In the genomic region with DNA sequence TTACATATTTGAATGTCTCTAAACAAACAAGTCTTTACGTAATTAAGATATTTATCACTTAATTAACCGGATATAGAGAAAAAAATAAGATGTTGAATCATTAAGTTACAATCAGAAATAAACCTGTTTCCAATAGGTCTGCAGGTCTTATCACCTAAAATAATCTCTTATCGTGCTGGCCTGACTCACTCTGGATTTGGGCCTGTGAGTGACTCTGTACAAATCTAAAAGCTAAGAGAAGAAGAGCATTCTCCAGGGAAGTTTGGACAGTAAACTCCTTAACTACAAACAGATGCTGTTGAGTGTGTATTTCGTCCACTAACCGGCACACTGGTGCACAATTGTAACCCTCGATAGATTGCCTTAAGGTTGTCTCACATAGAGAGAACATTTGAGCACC, we compare ENCODE assay signal across 19 cellular contexts. TPM values are rescaled to one million over a fixed set of nuclear protein-coding genes. Genes with fewer than 3 reads are reported as not detected.
A peak's percentile ranks its signal among the peaks of the same experiment; 100 is the strongest.
DNase-seq lines count a peak whose midpoint lies in the region; ATAC-seq, FAIRE-seq and TF ChIP-seq lines count a peak whose summit lies in the region.
"Had no signal": no experiment of that assay in that cellular context is flagged by ENCODE, and none has a peak within 500 bp of the region (broad histone marks: within the 10 kb centered on the region; RNA-seq: fewer than 3 reads in every experiment).

No MANE protein-coding gene starts in this region.

- H3K27ac ChIP-seq in K562 (ENCODE audit: extremely low read depth, low read depth, low read length) (no peak overlapping the region), endodermal cell (ENCODE audit: low read depth, low read length) (no peak overlapping the region)
- H3K27ac ChIP-seq: Peyer's patch had no signal

- H3K4me3 Mint-ChIP-seq in mesothelial cell of epicardium (no peak overlapping the region), endodermal cell (no peak overlapping the region)
- H3K4me3 Mint-ChIP-seq: CD8-positive, alpha-beta T cell had no signal

- H3K4me3 ChIP-seq in K562, result no peak overlapping the region
- H3K4me3 ChIP-seq in endodermal cell (ENCODE audit: low read length), result no peak overlapping the region
- H3K4me3 ChIP-seq: Peyer's patch had no signal

- H3K27me3 Mint-ChIP-seq in mesothelial cell of epicardium (ENCODE audit: low read depth) (no peaks in the 10 kb centered on the region), endodermal cell (ENCODE audit: insufficient read depth) (no peaks in the 10 kb centered on the region)

- no peak for TF ChIP-seq POLR2A in K562 (conservative IDR thresholded peaks at IDR 0.05)

- TF ChIP-seq RAD21 in K562 (CRISPR knock-in tag; conservative IDR thresholded peaks at IDR 0.05 in 1 of 2, IDR thresholded peaks at IDR 0.05 in 1 of 2), result no peak

- H3K9me3 Mint-ChIP-seq in mesothelial cell of epicardium (no peaks in the 10 kb centered on the region), endodermal cell (no peaks in the 10 kb centered on the region)
- H3K9me3 Mint-ChIP-seq: CD8-positive, alpha-beta T cell had no signal

- FAIRE-seq in K562 (lab: Jason Lieb, UNC), result no peak
- FAIRE-seq: H1 had no signal

- H3K27me3 ChIP-seq in K562 (ENCODE audit: control insufficient read depth in 2 of 2, insufficient read depth in 2 of 2, low read length in 2 of 2) (no peaks in the 10 kb centered on the region), endodermal cell (ENCODE audit: control insufficient read depth, insufficient read depth, low read length, poor library complexity, severe bottlenecking) (no peaks in the 10 kb centered on the region)
- H3K27me3 ChIP-seq: BE2C, Peyer's patch had no signal

- TF ChIP-seq CTCF in AG09319 (IDR thresholded peaks at IDR 0.05; ENCODE audit: low read depth, low read length) (no peak), K562 (IDR thresholded peaks at IDR 0.05 in 2 of 3, conservative IDR thresholded peaks at IDR 0.05 in 1 of 3; ENCODE audit: insufficient read depth in 2 of 3, low read depth in 1 of 3, low read length in 3 of 3) (no peak), mesothelial cell of epicardium (IDR thresholded peaks at IDR 0.05; ENCODE audit: unreplicated experiment) (no peak), endodermal cell (conservative IDR thresholded peaks at IDR 0.05) (no peak)

- H3K36me3 Mint-ChIP-seq in mesothelial cell of epicardium (peaks cover 51% of the 10 kb centered on the region), endodermal cell (ENCODE audit: low read depth) (peaks cover 69% of the 10 kb centered on the region)

- no TSS peak for BruUV-seq in K562 (replicated peaks; lab: Mats Ljungman, UMichigan)

- H4K20me1 ChIP-seq in K562 (replicated peaks; ENCODE audit: control insufficient read depth, insufficient read depth, low read length), result no peaks in the 10 kb centered on the region

- DNase-seq in AG09319 (ENCODE audit: extremely low read depth, low read depth) (peak; percentile 14), GM04504 (ENCODE audit: low read depth) (peak; percentile 64), K562 (ENCODE audit: extremely low read depth in 1 of 4, low spot score in 3 of 4) (no peak), mesothelial cell of epicardium (ENCODE audit: low spot score in 2 of 2, unreplicated experiment in 2 of 2) (no peak), NCI-H2081 (lab: John Stamatoyannopoulos, UW) (no peak), endodermal cell (no peak)
- DNase-seq: BE2C; CD8-positive, alpha-beta T cell; DMS79 treated with DMSO at 0.1 percent for 48 hours; GDM1; NCI-H1048; NCI-H2107; NCI-H2227 treated with DMSO at 0.1 percent for 48 hours; NCI-H524 treated with DMSO at 0.1 percent for 48 hours; Peyer's patch had no signal

- no peaks in the 10 kb centered on the region for H3K9me3 ChIP-seq in K562 (replicated peaks; ENCODE audit: control insufficient read depth, insufficient read depth, low read depth, low read length)
- no peaks in the 10 kb centered on the region for H3K9me3 ChIP-seq in endodermal cell (ENCODE audit: control insufficient read depth, low read length)
- H3K9me3 ChIP-seq: BE2C, Peyer's patch had no signal

- WGBS in K562 (ENCODE audit: insufficient coverage, low coverage, missing lambda C conversion rate), result 69% methylated on average over 6 of the region's 6 CpGs
- 91 to 100% methylated on average over 3 to 5 of the region's 6 CpGs for WGBS in endodermal cell (ENCODE audit: insufficient coverage in 1 of 2, insufficient read length in 1 of 2), 2 experiments

- no peak overlapping the region for H2AFZ ChIP-seq in K562 (ENCODE audit: low read depth, low read length)

- H3K4me1 Mint-ChIP-seq in mesothelial cell of epicardium (no peaks in the 10 kb centered on the region), endodermal cell (no peaks in the 10 kb centered on the region)

- peaks cover 78% of the 10 kb centered on the region for H3K36me3 ChIP-seq in K562 (ENCODE audit: control insufficient read depth, insufficient read depth, low read length)
- peaks cover 59% of the 10 kb centered on the region for H3K36me3 ChIP-seq in endodermal cell (ENCODE audit: control insufficient read depth, insufficient read depth, low read length)
- H3K36me3 ChIP-seq: BE2C had no signal

- no peak overlapping the region for H3K4me2 ChIP-seq in K562 (ENCODE audit: insufficient read depth, low read length)

- H3K4me1 ChIP-seq in K562 (replicated peaks in 1 of 2; ENCODE audit: control insufficient read depth in 2 of 2, insufficient read depth in 2 of 2, low read length in 2 of 2), result peaks cover 0 to 3% of the 10 kb centered on the region in 2 experiments; a peak in 1 of 5 replicates
- no peaks in the 10 kb centered on the region for H3K4me1 ChIP-seq in endodermal cell (ENCODE audit: control insufficient read depth, insufficient read depth, low read length)
- H3K4me1 ChIP-seq: BE2C, Peyer's patch had no signal

- H3K9ac ChIP-seq in K562 (ENCODE audit: insufficient read depth in 1 of 2, low read depth in 2 of 2, low read length in 2 of 2), result no peak overlapping the region
- H3K9ac ChIP-seq in endodermal cell (ENCODE audit: extremely low read depth, low read length, poor library complexity, severe bottlenecking), result no peak overlapping the region

- ATAC-seq in K562, result no peak
- ATAC-seq in HG02840 (IDR thresholded peaks at IDR 0.05; ENCODE audit: low FRiP score, unreplicated experiment), result no peak
- ATAC-seq: CD8-positive, alpha-beta T cell; Right ventricle myocardium inferior had no signal

- CTCF ChIA-PET in K562 (lab: Yijun Ruan, JAX; ENCODE audit: low intra/inter-chr PET ratio), result no interaction called here

- peak overlapping the region; percentile 13 for H3K27ac Mint-ChIP-seq in mesothelial cell of epicardium
- H3K27ac Mint-ChIP-seq in endodermal cell, result no peak overlapping the region
- H3K27ac Mint-ChIP-seq: CD8-positive, alpha-beta T cell had no signal

- H3K79me2 ChIP-seq in K562 (ENCODE audit: control insufficient read depth, insufficient read depth, low read length), result no peaks in the 10 kb centered on the region

- in situ Hi-C loops in K562 (cut with MboI), result no loop called here

- TF ChIP-seq EP300 in K562 (IDR thresholded peaks at IDR 0.05; ENCODE audit: low read length), result no peak

- no peaks in the 10 kb centered on the region for H3K9me1 ChIP-seq in K562 (ENCODE audit: control insufficient read depth, insufficient read depth, low read length)

- intact Hi-C loops in K562 (cut with micrococcal nuclease), result no loop called here

- POLR2A ChIA-PET in K562 (lab: Yijun Ruan, JAX), result interaction anchor here (0.7 to 1.1 kb wide), 2 partner anchors 18 to 38 kb away, joined by 3 read pairs; no protein-coding TSS in a partner anchor

RNA-seq across cellular contexts. Expression of gene CEP104, which starts 25.3 kb away (rescaled TPM):
- total RNA-seq in K562 (2011; cell fraction: chromatin; rRNA removed; ENCODE audit: low replicate concordance), result 114 and 157 TPM in 2 replicates
- total RNA-seq in K562 (2011; cell fraction: nucleolus; rRNA removed), result 43.7 and 47.9 TPM in 2 replicates
- total RNA-seq in K562 (2011; cell fraction: nucleoplasm; rRNA removed), result 54.4 and 64.5 TPM in 2 replicates
- total RNA-seq in K562 (2014; rRNA removed), result 42.7 and 54.9 TPM in 2 replicates
- total RNA-seq in K562 (2014; rRNA removed; fragmentation: Illumina TruSeq; extraction: Trizol), result 22.3 and 31.9 TPM in 2 replicates
- 23.7 and 25.0 TPM in 2 replicates for total RNA-seq in K562 (2015; rRNA removed; fragmentation: Illumina TruSeq; extraction: Trizol)
- total RNA-seq in K562 (2021), result 63.4 and 77.7 TPM in 2 replicates
- 42.6 and 45.1 TPM in 2 replicates for polyA plus RNA-seq in K562 (2011; rRNA removed)
- polyA plus RNA-seq in K562 (2011; cell fraction: cytosol; rRNA removed), result 27.4 and 28.4 TPM in 2 replicates
- 66.0 and 75.9 TPM in 2 replicates for polyA plus RNA-seq in K562 (2011; cell fraction: nucleus; rRNA removed)
- 27.8 and 44.0 TPM in 2 replicates for polyA plus RNA-seq in K562 (2012)
- polyA plus RNA-seq in K562 (2014; fragmentation: Illumina TruSeq; extraction: Trizol), result 44.1 and 53.6 TPM in 2 replicates
- polyA plus RNA-seq in K562 (2014; fragmentation: Nextera tagmentation; extraction: Ambion mirVana), result 10 to 100 TPM; 11.2 to 13.4 TPM
- 30.4 and 43.1 TPM in 2 replicates for polyA plus RNA-seq in K562 (2014; rRNA removed)
- 59.0 and 86.7 TPM in 2 replicates for polyA minus RNA-seq in K562 (2011; rRNA and poly(A)+ RNA removed)
- polyA minus RNA-seq in K562 (2011; cell fraction: cytosol; rRNA and poly(A)+ RNA removed), result 31.8 and 39.8 TPM in 2 replicates
- 19.0 and 44.4 TPM in 2 replicates for polyA minus RNA-seq in K562 (2011; cell fraction: nucleus; rRNA and poly(A)+ RNA removed)
- total RNA-seq in mesothelial cell of epicardium, result 32.2 to 37.0 TPM (median 35.2 TPM) in 3 replicates
- total RNA-seq in endodermal cell, result 10 to 100 TPM; 34.2 to 47.5 TPM
- polyA plus RNA-seq in endodermal cell (2013, experiment 1 of 2), result 24.2 TPM
- 18.7 TPM for polyA plus RNA-seq in endodermal cell (2013, experiment 2 of 2)

RNA-seq across cellular contexts. Expression of gene DFFB, which starts 25.6 kb away (rescaled TPM):
- 23.2 and 32.8 TPM in 2 replicates for total RNA-seq in K562 (2011; cell fraction: chromatin; rRNA removed; ENCODE audit: low replicate concordance)
- total RNA-seq in K562 (2011; cell fraction: nucleolus; rRNA removed), result 22.2 and 24.7 TPM in 2 replicates
- total RNA-seq in K562 (2011; cell fraction: nucleoplasm; rRNA removed), result 20.0 and 24.7 TPM in 2 replicates
- total RNA-seq in K562 (2014; rRNA removed), result 10.0 and 15.1 TPM in 2 replicates
- 8.3 and 11.2 TPM in 2 replicates for total RNA-seq in K562 (2014; rRNA removed; fragmentation: Illumina TruSeq; extraction: Trizol)
- 11.4 and 11.5 TPM in 2 replicates for total RNA-seq in K562 (2015; rRNA removed; fragmentation: Illumina TruSeq; extraction: Trizol)
- total RNA-seq in K562 (2021), result 12.7 and 15.0 TPM in 2 replicates
- 13.5 and 14.3 TPM in 2 replicates for polyA plus RNA-seq in K562 (2011; rRNA removed)
- polyA plus RNA-seq in K562 (2011; cell fraction: cytosol; rRNA removed), result 15.9 and 16.9 TPM in 2 replicates
- polyA plus RNA-seq in K562 (2011; cell fraction: nucleus; rRNA removed), result 15.5 and 18.3 TPM in 2 replicates
- polyA plus RNA-seq in K562 (2012), result 6.4 and 8.6 TPM in 2 replicates
- polyA plus RNA-seq in K562 (2014; fragmentation: Illumina TruSeq; extraction: Trizol), result 10.9 and 12.7 TPM in 2 replicates
- 1 to 10 TPM; 2.3 to 6.6 TPM for polyA plus RNA-seq in K562 (2014; fragmentation: Nextera tagmentation; extraction: Ambion mirVana)
- polyA plus RNA-seq in K562 (2014; rRNA removed), result 15.8 and 20.0 TPM in 2 replicates
- 7.4 and 7.7 TPM in 2 replicates for polyA minus RNA-seq in K562 (2011; rRNA and poly(A)+ RNA removed)
- 6.8 and 12.6 TPM in 2 replicates for polyA minus RNA-seq in K562 (2011; cell fraction: cytosol; rRNA and poly(A)+ RNA removed)
- 8.2 and 10.7 TPM in 2 replicates for polyA minus RNA-seq in K562 (2011; cell fraction: nucleus; rRNA and poly(A)+ RNA removed)
- total RNA-seq in mesothelial cell of epicardium, result 10.7 to 11.0 TPM (median 10.9 TPM) in 3 replicates
- 1 to 10 TPM; 7.2 to 7.6 TPM for total RNA-seq in endodermal cell
- 6.5 TPM for polyA plus RNA-seq in endodermal cell (2013, experiment 1 of 2)
- 6.5 TPM for polyA plus RNA-seq in endodermal cell (2013, experiment 2 of 2)

RNA-seq across cellular contexts. Expression of gene LRRC47, which starts 35.4 kb away (rescaled TPM):
- total RNA-seq in K562 (2011; cell fraction: chromatin; rRNA removed; ENCODE audit: low replicate concordance), result 34.3 and 41.1 TPM in 2 replicates
- 26.5 and 28.3 TPM in 2 replicates for total RNA-seq in K562 (2011; cell fraction: nucleolus; rRNA removed)
- 21.3 and 26.0 TPM in 2 replicates for total RNA-seq in K562 (2011; cell fraction: nucleoplasm; rRNA removed)
- total RNA-seq in K562 (2014; rRNA removed) (44.3 and 45.5 TPM in 2 replicates), K562 (2014; rRNA removed; fragmentation: Illumina TruSeq; extraction: Trizol) (40.8 and 43.7 TPM in 2 replicates), K562 (2015; rRNA removed; fragmentation: Illumina TruSeq; extraction: Trizol) (33.5 and 35.1 TPM in 2 replicates), K562 (2021) (68.0 and 68.5 TPM in 2 replicates), mesothelial cell of epicardium (55.4 to 61.9 TPM (median 55.9 TPM) in 3 replicates), endodermal cell (10 to 100 TPM; 49.9 to 59.7 TPM)
- polyA plus RNA-seq in K562 (2011; rRNA removed) (34.2 and 45.2 TPM in 2 replicates), K562 (2014; fragmentation: Illumina TruSeq; extraction: Trizol) (36.6 and 48.7 TPM in 2 replicates), K562 (2014; fragmentation: Nextera tagmentation; extraction: Ambion mirVana) (1 to 10 TPM; 4.6 to 5.3 TPM), K562 (2014; rRNA removed) (30.6 and 35.9 TPM in 2 replicates)
- polyA plus RNA-seq in K562 (2011; cell fraction: cytosol; rRNA removed), result 20.3 and 23.8 TPM in 2 replicates
- polyA plus RNA-seq in K562 (2011; cell fraction: nucleus; rRNA removed), result 24.3 and 29.5 TPM in 2 replicates
- 29.3 and 57.5 TPM in 2 replicates for polyA plus RNA-seq in K562 (2012)
- 22.8 and 40.7 TPM in 2 replicates for polyA minus RNA-seq in K562 (2011; rRNA and poly(A)+ RNA removed)
- 12.9 and 21.0 TPM in 2 replicates for polyA minus RNA-seq in K562 (2011; cell fraction: cytosol; rRNA and poly(A)+ RNA removed)
- 8.6 and 10.7 TPM in 2 replicates for polyA minus RNA-seq in K562 (2011; cell fraction: nucleus; rRNA and poly(A)+ RNA removed)
- polyA plus RNA-seq in endodermal cell (2013, experiment 1 of 2), result 33.6 TPM
- polyA plus RNA-seq in endodermal cell (2013, experiment 2 of 2), result 31.0 TPM

RNA-seq across cellular contexts. Expression of gene SMIM1, which starts 59.1 kb away (rescaled TPM):
- total RNA-seq in K562 (2011; cell fraction: chromatin; rRNA removed; ENCODE audit: low replicate concordance), result 5.3 and 30.5 TPM in 2 replicates
- 40.4 and 40.7 TPM in 2 replicates for total RNA-seq in K562 (2011; cell fraction: nucleolus; rRNA removed)
- total RNA-seq in K562 (2011; cell fraction: nucleoplasm; rRNA removed), result 9.1 and 19.0 TPM in 2 replicates
- total RNA-seq in K562 (2014; rRNA removed) (85.6 and 123 TPM in 2 replicates), K562 (2014; rRNA removed; fragmentation: Illumina TruSeq; extraction: Trizol) (1.8 and 2.3 TPM in 2 replicates), K562 (2015; rRNA removed; fragmentation: Illumina TruSeq; extraction: Trizol) (31.5 and 44.3 TPM in 2 replicates), K562 (2021) (125 and 150 TPM in 2 replicates), mesothelial cell of epicardium (10.1 to 12.1 TPM (median 11.6 TPM) in 3 replicates), endodermal cell (10 to 100 TPM; 11.1 to 15.0 TPM)
- polyA plus RNA-seq in K562 (2011; rRNA removed) (9.2 and 18.1 TPM in 2 replicates), K562 (2014; fragmentation: Illumina TruSeq; extraction: Trizol) (5.0 and 24.5 TPM in 2 replicates), K562 (2014; fragmentation: Nextera tagmentation; extraction: Ambion mirVana) (10 to 100 TPM; 11.1 to 24.3 TPM), K562 (2014; rRNA removed) (60.6 and 93.3 TPM in 2 replicates)
- 36.5 and 175 TPM in 2 replicates for polyA plus RNA-seq in K562 (2011; cell fraction: cytosol; rRNA removed)
- polyA plus RNA-seq in K562 (2011; cell fraction: nucleus; rRNA removed), result 13.1 and 20.5 TPM in 2 replicates
- polyA plus RNA-seq in K562 (2012), result 41.4 and 55.0 TPM in 2 replicates
- polyA minus RNA-seq in K562 (2011; rRNA and poly(A)+ RNA removed), result 1.9 and 3.0 TPM in 2 replicates
- 41.1 and 43.1 TPM in 2 replicates for polyA minus RNA-seq in K562 (2011; cell fraction: cytosol; rRNA and poly(A)+ RNA removed)
- polyA minus RNA-seq in K562 (2011; cell fraction: nucleus; rRNA and poly(A)+ RNA removed), result 43.8 and 48.5 TPM in 2 replicates
- polyA plus RNA-seq in endodermal cell (2013, experiment 1 of 2), result 8.3 TPM
- polyA plus RNA-seq in endodermal cell (2013, experiment 2 of 2), result 6.1 TPM
- total RNA-seq: MCF 10A, Peyer's patch had no signal

Comparison
In these comparisons a context has a peak if more than half of its experiments do, and no peak if none do; other contexts are left out.
1. DNase-seq: peak in AG09319 (single experiment) and GM04504 (single experiment); none in K562 (0 of 4), mesothelial cell of epicardium (0 of 2), NCI-H2081 (0 of 2) and endodermal cell (single experiment).